ENCODE assay signal across 28 cellular contexts in the genomic region with DNA sequence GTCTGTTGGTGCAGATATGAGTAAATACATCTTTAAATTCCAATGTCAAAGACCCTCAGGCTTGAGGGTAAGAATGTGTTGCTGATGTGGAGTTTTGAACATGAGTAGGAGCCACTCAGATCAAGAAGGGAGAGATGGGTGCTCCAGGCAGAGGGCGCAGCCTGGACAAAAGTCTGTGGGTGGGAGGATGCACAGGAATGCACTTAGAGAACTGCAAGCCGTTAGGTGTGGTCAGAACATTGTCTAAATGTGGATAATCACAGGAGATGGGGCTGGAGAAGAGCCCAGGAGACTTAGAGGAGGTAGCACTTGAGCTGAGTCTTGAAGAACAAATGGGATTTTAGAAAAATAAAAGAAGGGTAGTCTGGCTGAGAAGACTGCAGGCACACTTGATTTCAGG.
"Had no signal": no experiment of that assay in that cellular context is flagged by ENCODE, and none has a peak within 500 bp of the region (broad histone marks: within the 10 kb centered on the region; RNA-seq: fewer than 3 reads in every experiment).

No MANE protein-coding gene starts in this region.

- H3K27me3 Mint-ChIP-seq: stimulated activated memory B cell treated with anti-CD40 and anti-IgM and Interleukin-4, amounts not matched to agents 10 μg/mL and 1 μg/mL and 100 μg/mL, for 72 hours; stimulated activated naive B cell treated with anti-CD40 and anti-IgM and Interleukin-4, amounts not matched to agents 10 μg/mL and 1 μg/mL and 100 μg/mL, for 72 hours; stimulated activated naive CD8-positive, alpha-beta T cell treated with anti-CD3 and anti-CD28 coated beads, Interleukin-15, amount 100 ng/mL, for 72 hours; stimulated activated naive CD8-positive, alpha-beta T cell treated with anti-CD3 and anti-CD28 coated beads, Interleukin-15, Interleukin-2, amounts not matched to agents 100 ng/mL and 50 ng/mL, for 24 hours; type B pancreatic cell had no signal

- DNase-seq: stimulated activated CD4-positive, alpha-beta T cell treated with anti-CD3 and anti-CD28 coated beads, Interleukin-2, amount 100 ng/mL, for 48 hours; stimulated activated CD4-positive, alpha-beta T cell treated with anti-CD3 and anti-CD28 coated beads, Interleukin-4, amount 100 ng/mL, for 1 hour; stimulated activated CD4-positive, alpha-beta T cell treated with anti-CD3 and anti-CD28 coated beads, Interleukin-4, amount 100 ng/mL, for 24 hours; stimulated activated CD4-positive, alpha-beta T cell treated with anti-CD3 and anti-CD28 coated beads, Interleukin-4, amount 100 ng/mL, for 4 hours; stimulated activated CD8-positive, alpha-beta memory T cell treated with anti-CD3 and anti-CD28 coated beads, Interleukin-4, amount 100 ng/mL, for 48 hours; stimulated activated naive B cell treated with anti-CD40 and anti-IgM and Interleukin-4, amounts not matched to agents 10 μg/mL and 1 μg/mL and 100 μg/mL, for 72 hours; stimulated activated naive CD4-positive, alpha-beta T cell; stimulated activated naive CD4-positive, alpha-beta T cell treated with Interleukin-2 at 50 U/mL for 16 hours; stimulated activated naive CD8-positive, alpha-beta T cell treated with anti-CD3 and anti-CD28 coated beads, Interleukin-15, amount 100 ng/mL, for 72 hours; stimulated activated naive CD8-positive, alpha-beta T cell treated with anti-CD3 and anti-CD28 coated beads, Interleukin-15, Interleukin-2, amounts not matched to agents 100 U/mL and 50 U/mL, for 24 hours; stomach; substantia nigra; testis; thyroid gland; tibial artery; transverse colon; upper lobe of left lung; upper lobe of right lung; uterus had no signal

- H3K27ac Mint-ChIP-seq: stimulated activated effector memory CD8-positive, alpha-beta T cell treated with anti-CD3 and anti-CD28 coated beads, Interleukin-12 subunit alpha, Interleukin-12 subunit beta, amount 100 ng/mL, for 72 hours; stimulated activated memory B cell treated with anti-CD40 and anti-IgM and Interleukin-4, amounts not matched to agents 10 μg/mL and 1 μg/mL and 100 μg/mL, for 72 hours; stimulated activated naive B cell treated with anti-CD40 and anti-IgM and Interleukin-4, amounts not matched to agents 10 μg/mL and 1 μg/mL and 100 μg/mL, for 72 hours; stimulated activated naive CD8-positive, alpha-beta T cell treated with anti-CD3 and anti-CD28 coated beads, Interleukin-15, amount 100 ng/mL, for 72 hours; stimulated activated naive CD8-positive, alpha-beta T cell treated with anti-CD3 and anti-CD28 coated beads, Interleukin-15, Interleukin-2, amounts not matched to agents 100 ng/mL and 50 ng/mL, for 24 hours; type B pancreatic cell had no signal

- H3K27me3 ChIP-seq: stomach, suprapubic skin, testis, thyroid gland, tibial artery, tibial nerve, transverse colon, upper lobe of left lung, upper lobe of right lung, uterus, vagina had no signal

- H3K4me3 Mint-ChIP-seq: stimulated activated effector memory CD8-positive, alpha-beta T cell treated with anti-CD3 and anti-CD28 coated beads, Interleukin-12 subunit alpha, Interleukin-12 subunit beta, amount 100 ng/mL, for 72 hours; stimulated activated memory B cell treated with anti-CD40 and anti-IgM and Interleukin-4, amounts not matched to agents 10 μg/mL and 1 μg/mL and 100 μg/mL, for 72 hours; stimulated activated naive B cell treated with anti-CD40 and anti-IgM and Interleukin-4, amounts not matched to agents 10 μg/mL and 1 μg/mL and 100 μg/mL, for 72 hours; stimulated activated naive CD8-positive, alpha-beta T cell treated with anti-CD3 and anti-CD28 coated beads, Interleukin-15, amount 100 ng/mL, for 72 hours; stimulated activated naive CD8-positive, alpha-beta T cell treated with anti-CD3 and anti-CD28 coated beads, Interleukin-15, Interleukin-2, amounts not matched to agents 100 ng/mL and 50 ng/mL, for 24 hours; type B pancreatic cell had no signal

- H3K36me3 Mint-ChIP-seq: stimulated activated effector memory CD8-positive, alpha-beta T cell treated with anti-CD3 and anti-CD28 coated beads, Interleukin-12 subunit alpha, Interleukin-12 subunit beta, amount 100 ng/mL, for 72 hours; stimulated activated naive B cell treated with anti-CD40 and anti-IgM and Interleukin-4, amounts not matched to agents 10 μg/mL and 1 μg/mL and 100 μg/mL, for 72 hours; type B pancreatic cell had no signal

- H3K9me3 Mint-ChIP-seq: stimulated activated effector memory CD8-positive, alpha-beta T cell treated with anti-CD3 and anti-CD28 coated beads, Interleukin-12 subunit alpha, Interleukin-12 subunit beta, amount 100 ng/mL, for 72 hours; stimulated activated memory B cell treated with anti-CD40 and anti-IgM and Interleukin-4, amounts not matched to agents 10 μg/mL and 1 μg/mL and 100 μg/mL, for 72 hours; stimulated activated naive CD8-positive, alpha-beta T cell treated with anti-CD3 and anti-CD28 coated beads, Interleukin-15, amount 100 ng/mL, for 72 hours; stimulated activated naive CD8-positive, alpha-beta T cell treated with anti-CD3 and anti-CD28 coated beads, Interleukin-15, Interleukin-2, amounts not matched to agents 100 ng/mL and 50 ng/mL, for 24 hours; type B pancreatic cell had no signal

- H3K36me3 ChIP-seq: stomach, suprapubic skin, thoracic aorta, thyroid gland, tibial artery, tibial nerve, transverse colon, upper lobe of left lung, upper lobe of right lung, uterus, vagina had no signal

- H3K4me1 ChIP-seq: stomach, suprapubic skin, testis, thyroid gland, tibial artery, tibial nerve, transverse colon, upper lobe of left lung, upper lobe of right lung, uterus, vagina had no signal

- H3K9me3 ChIP-seq: stomach, suprapubic skin, testis, thoracic aorta, thyroid gland, tibial artery, tibial nerve, transverse colon, upper lobe of left lung, upper lobe of right lung, uterus, vagina had no signal

- H3K4me1 Mint-ChIP-seq: stimulated activated effector memory CD8-positive, alpha-beta T cell treated with anti-CD3 and anti-CD28 coated beads, Interleukin-12 subunit alpha, Interleukin-12 subunit beta, amount 100 ng/mL, for 72 hours; stimulated activated memory B cell treated with anti-CD40 and anti-IgM and Interleukin-4, amounts not matched to agents 10 μg/mL and 1 μg/mL and 100 μg/mL, for 72 hours; stimulated activated naive CD8-positive, alpha-beta T cell treated with anti-CD3 and anti-CD28 coated beads, Interleukin-15, amount 100 ng/mL, for 72 hours had no signal

- ATAC-seq: stimulated activated effector memory CD8-positive, alpha-beta T cell treated with anti-CD3 and anti-CD28 coated beads, Interleukin-12 subunit alpha, Interleukin-12 subunit beta, amount 100 ng/mL, for 72 hours; stimulated activated memory B cell treated with anti-CD40 and anti-IgM and Interleukin-4, amounts not matched to agents 10 μg/mL and 1 μg/mL and 100 μg/mL, for 72 hours; stimulated activated naive CD8-positive, alpha-beta T cell treated with anti-CD3 and anti-CD28 coated beads, Interleukin-15, amount 100 ng/mL, for 72 hours; stimulated activated naive CD8-positive, alpha-beta T cell treated with anti-CD3 and anti-CD28 coated beads, Interleukin-15, Interleukin-2, amounts not matched to agents 100 U/mL and 50 U/mL, for 24 hours; upper lobe of right lung had no signal

- H3K27ac ChIP-seq: stomach, suprapubic skin, testis, thoracic aorta, thyroid gland, tibial artery, tibial nerve, transverse colon, upper lobe of left lung, upper lobe of right lung, uterus, vagina had no signal

- FAIRE-seq: urothelium cell line had no signal

- H3K4me3 ChIP-seq: stomach, suprapubic skin, testis, thoracic aorta, thyroid gland, tibial artery, tibial nerve, transverse colon, upper lobe of left lung, upper lobe of right lung, uterus, vagina had no signal
